ENCODE assay signal across 8 cellular contexts in genomic region chr13:106599875-106600797, GRCh38. TPM values are rescaled to one million over a fixed set of nuclear protein-coding genes. Genes with fewer than 3 reads are reported as not detected.
DNase-seq lines count a peak whose midpoint lies in the region; TF ChIP-seq lines count a peak whose summit lies in the region.
"Had no signal": no experiment of that assay in that cellular context is flagged by ENCODE, and none has a peak within 500 bp of the region (broad histone marks: within the 10 kb centered on the region; RNA-seq: fewer than 3 reads in every experiment).

No MANE protein-coding gene starts in this region.

- no peaks in the 10 kb centered on the region for H3K79me2 ChIP-seq in GM23248 (ENCODE audit: insufficient read depth)

- no peak overlapping the region for H2AFZ ChIP-seq in GM23248

- no peaks in the 10 kb centered on the region for H3K9me2 ChIP-seq in GM23248 (ENCODE audit: insufficient read depth)

- no peak overlapping the region for H3K9ac ChIP-seq in GM23248

- no peaks in the 10 kb centered on the region for H3F3A ChIP-seq in GM23248 (ENCODE audit: insufficient read depth)

- H3K27me3 ChIP-seq in GM23248 (replicated peaks; ENCODE audit: insufficient read depth) = no peaks in the 10 kb centered on the region

- H3K27ac ChIP-seq in GM23248 = no peak overlapping the region

- no peak overlapping the region for H3K4me3 ChIP-seq in GM23248
- H3K4me3 ChIP-seq in fibroblast of mammary gland (ENCODE audit: control insufficient read depth, low read depth, low read length) = no peak overlapping the region

- H3K36me3 ChIP-seq in GM23248 (ENCODE audit: low read depth) = no peaks in the 10 kb centered on the region

- H4K20me1 ChIP-seq in GM23248 (ENCODE audit: insufficient read depth) = no peaks in the 10 kb centered on the region

- in situ Hi-C loops in GM23248 (cut with MboI) = no loop called here

- H3K4me1 ChIP-seq in GM23248 (ENCODE audit: insufficient read depth) = no peaks in the 10 kb centered on the region

- 60% methylated on average over 6 of the region's 6 CpGs for WGBS in GM23248 (ENCODE audit: low coverage in 1 of 2, low lambda C conversion rate in 2 of 2, missing lambda C conversion rate in 2 of 2), 2 experiments

- DNase-seq in GM23248 (peak; percentile 12), RPMI7951 (ENCODE audit: low read depth) (peak; percentile 43), fibroblast of mammary gland (ENCODE audit: low read depth) (peak; percentile 68), smooth muscle cell of the brain vasculature (ENCODE audit: low read depth, low spot score) (peak; percentile 70), hippocampal formation (lab: John Stamatoyannopoulos, UW) (no peak), islet precursor cell (no peak)
- no peak for DNase-seq in stimulated activated naive CD4-positive, alpha-beta T cell treated with Interleukin-2 at 50 U/mL for 16 hours (lab: John Stamatoyannopoulos, UW)
- DNase-seq: occipital lobe had no signal

- H3K4me2 ChIP-seq in GM23248 (ENCODE audit: unreplicated experiment) = no peak overlapping the region

- no peaks in the 10 kb centered on the region for H3K9me3 ChIP-seq in GM23248 (ENCODE audit: low read depth)

- no peak for TF ChIP-seq CTCF in fibroblast of mammary gland (conservative IDR thresholded peaks at IDR 0.05; ENCODE audit: control insufficient read depth, insufficient read depth, low read depth, low read length)

RNA-seq across cellular contexts. Expression of gene ARGLU1, which starts 32.2 kb away (rescaled TPM):
- total RNA-seq in GM23248 (2014; rRNA removed; shearing (Covaris generic)) = 38.4 and 55.8 TPM in 2 replicates
- 51.2 and 61.5 TPM in 2 replicates for polyA plus RNA-seq in GM23248 (2016; fragmentation: Nextera tagmentation; extraction: Ambion mirVana)
- 22.7 and 25.7 TPM in 2 replicates for total RNA-seq in RPMI7951 (2014; rRNA removed; shearing (Covaris generic))

Comparison
In these comparisons a context has a peak if more than half of its experiments do, and no peak if none do; other contexts are left out.
1. DNase-seq: peak in GM23248 (single experiment), RPMI7951 (single experiment), fibroblast of mammary gland (single experiment) and smooth muscle cell of the brain vasculature (single experiment); none in stimulated activated naive CD4-positive, alpha-beta T cell treated with Interleukin-2 at 50 U/mL for 16 hours (single experiment), hippocampal formation (0 of 2) and islet precursor cell (single experiment).